Comparison of ENCODE assay signal across 23 cellular contexts in genomic region chr2:237997521-237997920, GRCh38. TPM values are rescaled to one million over a fixed set of nuclear protein-coding genes. Genes with fewer than 3 reads are reported as not detected.
DNase-seq lines count a peak whose midpoint lies in the region; ATAC-seq and TF ChIP-seq lines count a peak whose summit lies in the region.
"Had no signal": no experiment of that assay in that cellular context is flagged by ENCODE, and none has a peak within 500 bp of the region (broad histone marks: within the 10 kb centered on the region; RNA-seq: fewer than 3 reads in every experiment).

No MANE protein-coding gene starts in this region.

- ATAC-seq in stimulated activated naive CD8-positive, alpha-beta T cell treated with anti-CD3 and anti-CD28 coated beads, Interleukin-15, Interleukin-2, amounts not matched to agents 100 U/mL and 50 U/mL, for 24 hours = no peak
- ATAC-seq in HG03460 (IDR thresholded peaks at IDR 0.05; ENCODE audit: unreplicated experiment) = no peak
- ATAC-seq: psoas muscle had no signal

- peak overlapping the region; percentile 50 for H3K4me3 Mint-ChIP-seq in T-helper 2 cell treated with Interferon-gamma antibody and Interleukin-4, amounts not matched to agents 5 μg/mL and 100 μg/mL, for 36 hours
- peak overlapping the region; percentile 48 for H3K4me3 Mint-ChIP-seq in stimulated activated naive CD8-positive, alpha-beta T cell treated with anti-CD3 and anti-CD28 coated beads, Interleukin-15, Interleukin-2, amounts not matched to agents 100 ng/mL and 50 ng/mL, for 24 hours
- peak overlapping the region; percentile 12 to 68 (median 58) for H3K4me3 Mint-ChIP-seq in immature natural killer cell
- H3K4me3 Mint-ChIP-seq: activated naive CD4-positive, alpha-beta T cell treated with anti-CD3 and anti-CD28 coated beads, Interleukin-2, amount 10 ng/mL, durations not matched to agents 7 days and 5 days; B cell had no signal

- DNase-seq in T-helper 2 cell treated with Interferon-gamma antibody and Interleukin-4, amounts not matched to agents 5 μg/mL and 100 μg/mL, for 36 hours (ENCODE audit: low spot score) = no peak
- no peak for DNase-seq in T-helper 2 cell
- no peak for DNase-seq in stimulated activated naive CD8-positive, alpha-beta T cell treated with anti-CD3 and anti-CD28 coated beads, Interleukin-15, Interleukin-2, amounts not matched to agents 100 U/mL and 50 U/mL, for 24 hours
- DNase-seq in immature natural killer cell = no peak
- DNase-seq in tibial artery = no peak
- no peak for DNase-seq in NCI-H2081 (lab: John Stamatoyannopoulos, UW)
- DNase-seq: activated CD4-positive, CD25-positive, alpha-beta regulatory T cell; activated naive CD4-positive, alpha-beta T cell treated with anti-CD3 and anti-CD28 coated beads, Interleukin-2, amount 10 ng/mL, durations not matched to agents 7 days and 5 days; effector CD4-positive, alpha-beta T cell; foreskin melanocyte; hypothalamus; KG1; NCI-H1436 treated with DMSO at 0.1 percent for 48 hours; NCI-H524; psoas muscle; SJCRH30; stimulated activated CD4-positive, alpha-beta T cell treated with anti-CD3 and anti-CD28 coated beads, Interleukin-1b, Interleukin-23, amount 100 ng/mL, for 48 hours; stimulated activated naive CD4-positive, alpha-beta T cell treated with Interleukin-2 at 50 U/mL for 16 hours; T-helper 9 cell; upper lobe of left lung had no signal

- peaks cover 0 to 25% (median 0%) of the 10 kb centered on the region in 4 donors for H3K4me1 ChIP-seq in tibial artery
- H3K4me1 ChIP-seq: psoas muscle, upper lobe of left lung had no signal

- intact Hi-C loops in tibial artery (cut with DNase I; ENCODE audit: low total_unique reads) = no loop called here

- no peaks in the 10 kb centered on the region for H3K9me3 Mint-ChIP-seq in T-helper 2 cell treated with Interferon-gamma antibody and Interleukin-4, amounts not matched to agents 5 μg/mL and 100 μg/mL, for 36 hours
- peaks cover 3% of the 10 kb centered on the region for H3K9me3 Mint-ChIP-seq in stimulated activated naive CD8-positive, alpha-beta T cell treated with anti-CD3 and anti-CD28 coated beads, Interleukin-15, Interleukin-2, amounts not matched to agents 100 ng/mL and 50 ng/mL, for 24 hours
- no peaks in the 10 kb centered on the region for H3K9me3 Mint-ChIP-seq in immature natural killer cell
- H3K9me3 Mint-ChIP-seq: activated naive CD4-positive, alpha-beta T cell treated with anti-CD3 and anti-CD28 coated beads, Interleukin-2, amount 10 ng/mL, durations not matched to agents 7 days and 5 days had no signal

- H3K27ac ChIP-seq in tibial artery = peak overlapping the region; percentile 53 to 62
- H3K27ac ChIP-seq: psoas muscle, SJCRH30 had no signal

- H3K36me3 ChIP-seq in tibial artery = peaks cover 0 to 16% (median 9%) of the 10 kb centered on the region in 3 donors
- H3K36me3 ChIP-seq: SJCRH30 had no signal

- H3K4me3 ChIP-seq in tibial artery = no peak overlapping the region
- H3K4me3 ChIP-seq: psoas muscle, SJCRH30, upper lobe of left lung had no signal

- no peaks in the 10 kb centered on the region for H3K9me3 ChIP-seq in tibial artery
- H3K9me3 ChIP-seq: SJCRH30, upper lobe of left lung had no signal

- H3K27ac Mint-ChIP-seq in T-helper 2 cell treated with Interferon-gamma antibody and Interleukin-4, amounts not matched to agents 5 μg/mL and 100 μg/mL, for 36 hours = peak overlapping the region; percentile 77
- peak overlapping the region; percentile 94 for H3K27ac Mint-ChIP-seq in stimulated activated naive CD8-positive, alpha-beta T cell treated with anti-CD3 and anti-CD28 coated beads, Interleukin-15, Interleukin-2, amounts not matched to agents 100 ng/mL and 50 ng/mL, for 24 hours
- H3K27ac Mint-ChIP-seq in immature natural killer cell = peak overlapping the region; percentile 71 to 99 (median 88)
- H3K27ac Mint-ChIP-seq: B cell had no signal

- H3K36me3 Mint-ChIP-seq in T-helper 2 cell treated with Interferon-gamma antibody and Interleukin-4, amounts not matched to agents 5 μg/mL and 100 μg/mL, for 36 hours (ENCODE audit: low read depth) = peaks cover 51% of the 10 kb centered on the region
- peaks cover 72% of the 10 kb centered on the region for H3K36me3 Mint-ChIP-seq in stimulated activated naive CD8-positive, alpha-beta T cell treated with anti-CD3 and anti-CD28 coated beads, Interleukin-15, Interleukin-2, amounts not matched to agents 100 ng/mL and 50 ng/mL, for 24 hours (ENCODE audit: low read depth)
- H3K36me3 Mint-ChIP-seq in immature natural killer cell = peaks cover 8 to 34% (median 14%) of the 10 kb centered on the region in 3 donors

- peaks cover 25% of the 10 kb centered on the region for H3K4me1 Mint-ChIP-seq in T-helper 2 cell treated with Interferon-gamma antibody and Interleukin-4, amounts not matched to agents 5 μg/mL and 100 μg/mL, for 36 hours (ENCODE audit: low read depth)
- peaks cover 66% of the 10 kb centered on the region for H3K4me1 Mint-ChIP-seq in stimulated activated naive CD8-positive, alpha-beta T cell treated with anti-CD3 and anti-CD28 coated beads, Interleukin-15, Interleukin-2, amounts not matched to agents 100 ng/mL and 50 ng/mL, for 24 hours (ENCODE audit: low read depth)
- peaks cover 44 to 82% of the 10 kb centered on the region in 2 donors for H3K4me1 Mint-ChIP-seq in immature natural killer cell

- H3K27me3 Mint-ChIP-seq in T-helper 2 cell treated with Interferon-gamma antibody and Interleukin-4, amounts not matched to agents 5 μg/mL and 100 μg/mL, for 36 hours (ENCODE audit: low read depth) = no peaks in the 10 kb centered on the region
- H3K27me3 Mint-ChIP-seq in stimulated activated naive CD8-positive, alpha-beta T cell treated with anti-CD3 and anti-CD28 coated beads, Interleukin-15, Interleukin-2, amounts not matched to agents 100 ng/mL and 50 ng/mL, for 24 hours = no peaks in the 10 kb centered on the region
- H3K27me3 Mint-ChIP-seq in immature natural killer cell (ENCODE audit: low read depth in 3 of 3) = peaks cover 0 to 11% (median 5%) of the 10 kb centered on the region in 3 donors
- H3K27me3 Mint-ChIP-seq: activated naive CD4-positive, alpha-beta T cell treated with anti-CD3 and anti-CD28 coated beads, Interleukin-2, amount 10 ng/mL, durations not matched to agents 7 days and 5 days; B cell had no signal

- no peaks in the 10 kb centered on the region for H3K27me3 ChIP-seq in tibial artery
- H3K27me3 ChIP-seq: SJCRH30, upper lobe of left lung had no signal

- no peak for TF ChIP-seq CTCF in tibial artery (IDR thresholded peaks at IDR 0.05)

RNA-seq across cellular contexts. Expression of gene UBE2F, which starts 30.7 kb away (rescaled TPM):
- 100 to 1,000 TPM; 274 to 339 (median 323) TPM for polyA plus RNA-seq in immature natural killer cell
